ENCODE assay signal across 1 cellular context in the genomic region with DNA sequence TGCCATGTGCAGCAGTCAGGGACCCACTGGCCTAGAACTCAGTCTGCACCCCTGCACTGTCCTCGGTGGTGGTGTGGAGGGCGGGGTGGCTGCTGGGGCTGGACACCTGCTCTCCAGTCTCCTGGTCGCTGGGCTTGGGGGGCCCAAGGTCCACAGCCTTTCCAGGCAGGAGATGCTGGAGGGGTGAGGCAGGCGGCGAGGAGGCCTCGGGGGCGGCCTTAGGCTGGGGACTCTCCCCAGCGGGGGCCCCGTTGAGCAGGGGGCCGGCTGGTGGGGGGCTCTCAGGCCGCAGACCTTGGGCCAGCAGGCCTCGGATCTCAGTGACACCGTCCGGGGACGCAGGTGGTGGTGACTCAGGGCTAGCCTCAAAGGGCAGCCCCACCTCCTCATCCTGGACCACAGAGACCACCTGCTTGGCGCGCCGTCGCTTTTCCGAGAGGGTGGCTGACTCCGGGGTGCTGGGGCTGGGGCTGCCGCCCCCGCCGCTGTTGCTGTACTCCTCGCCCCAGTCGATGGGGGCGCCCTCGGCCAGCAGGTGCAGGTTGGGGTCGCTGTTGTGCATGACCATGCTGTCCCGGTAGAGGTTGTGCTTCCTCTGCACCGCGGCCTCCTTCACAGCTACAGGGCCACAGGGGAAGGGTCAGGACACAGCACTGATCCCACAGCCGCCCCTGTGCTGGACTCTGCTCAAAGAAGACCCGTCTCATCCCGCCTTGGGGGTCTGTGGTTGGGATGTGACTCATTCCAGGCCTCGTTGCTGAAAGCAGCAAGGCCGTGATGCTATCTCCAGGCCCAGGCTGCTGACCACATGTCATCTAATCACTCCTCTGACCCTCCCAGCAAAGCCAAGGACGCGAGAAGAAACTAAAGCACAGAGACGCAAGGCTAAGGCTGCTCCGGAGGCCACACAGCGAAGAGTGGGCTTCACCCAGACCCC.
TF ChIP-seq lines count a peak whose summit lies in the region.

No MANE protein-coding gene starts in this region.

TF ChIP-seq in K562, 482 proteins besides CTCF, POLR2A, EP300 and RAD21 (continued from another document and continues in another):
- TF ChIP-seq ATF2 (CRISPR knock-in tag; IDR thresholded peaks at IDR 0.05): no peak
- TF ChIP-seq ILK (tag; IDR thresholded peaks at IDR 0.05; ENCODE audit: borderline replicate concordance, low read depth): no peak
- peak; percentile 39; the same call in 1 of the 2 replicates for TF ChIP-seq ATF7 (IDR thresholded peaks at IDR 0.05)
- 0 out of 2 replicates have a peak, but pooled peaks have one; percentile 81 for TF ChIP-seq ZNF197 (CRISPR knock-in tag; IDR thresholded peaks at IDR 0.05; ENCODE audit: low read depth)
- no peak for TF ChIP-seq BRCA1 (IDR thresholded peaks at IDR 0.05)
- TF ChIP-seq BRCA1 (CRISPR knock-in tag; IDR thresholded peaks at IDR 0.05): no peak
- no peak for TF ChIP-seq ZNF778 (CRISPR knock-in tag; IDR thresholded peaks at IDR 0.05)
- no peak for TF ChIP-seq PCBP2 (IDR thresholded peaks at IDR 0.05; ENCODE audit: low read depth, low read length, poor library complexity, severe bottlenecking)
- TF ChIP-seq MCM3 (IDR thresholded peaks at IDR 0.05): no peak
- no peak for TF ChIP-seq TAF1 (IDR thresholded peaks at IDR 0.05; ENCODE audit: control insufficient read depth, extremely low read depth, insufficient read depth, low read length, severe bottlenecking)
- TF ChIP-seq NONO (IDR thresholded peaks at IDR 0.05; ENCODE audit: low read depth in 2 of 2, low read length in 1 of 2): no peak
- peak; percentile 45 for TF ChIP-seq FOS (IDR thresholded peaks at IDR 0.05; ENCODE audit: extremely low read depth, insufficient read length)
- TF ChIP-seq TEAD1 (CRISPR knock-in tag; IDR thresholded peaks at IDR 0.05): peak; percentile 43 to 79; a peak in 2 of 4 replicates
- TF ChIP-seq CAMTA2 (CRISPR knock-in tag; conservative IDR thresholded peaks at IDR 0.05): no peak
- no peak for TF ChIP-seq ZNF740 (CRISPR knock-in tag; IDR thresholded peaks at IDR 0.05)
- TF ChIP-seq ZNF740 (tag; IDR thresholded peaks at IDR 0.05): no peak
- no peak for TF ChIP-seq MLX (CRISPR knock-in tag; conservative IDR thresholded peaks at IDR 0.05)
- TF ChIP-seq CXXC5 (CRISPR knock-in tag; IDR thresholded peaks at IDR 0.05): peak; percentile 86
- TF ChIP-seq SMC3 (conservative IDR thresholded peaks at IDR 0.05; ENCODE audit: insufficient read depth, low read depth, low read length): no peak
- TF ChIP-seq TAF7 (tag; IDR thresholded peaks at IDR 0.05): no peak
- no peak for TF ChIP-seq FOXM1 (IDR thresholded peaks at IDR 0.05; ENCODE audit: low read depth)
- TF ChIP-seq FOXM1 (CRISPR knock-in tag; IDR thresholded peaks at IDR 0.05; ENCODE audit: low read depth): no peak
- TF ChIP-seq TRIM28 (IDR thresholded peaks at IDR 0.05): no peak
- TF ChIP-seq ZNF57 (CRISPR knock-in tag; IDR thresholded peaks at IDR 0.05): no peak
- no peak for TF ChIP-seq EHMT2 (IDR thresholded peaks at IDR 0.05)
- TF ChIP-seq HMGN3 (IDR thresholded peaks at IDR 0.05; ENCODE audit: borderline replicate concordance, extremely low read depth, insufficient read length, low read depth, low read length): peak; percentile 66
- no peak for TF ChIP-seq ARHGAP35 (IDR thresholded peaks at IDR 0.05; ENCODE audit: partially characterized antibody)
- no peak for TF ChIP-seq ZNF184 (CRISPR knock-in tag; IDR thresholded peaks at IDR 0.05)
- TF ChIP-seq NFXL1 (CRISPR knock-in tag; IDR thresholded peaks at IDR 0.05): no peak
- no peak for TF ChIP-seq ZZZ3 (IDR thresholded peaks at IDR 0.05)
- TF ChIP-seq ESRRB (CRISPR knock-in tag; IDR thresholded peaks at IDR 0.05; ENCODE audit: borderline replicate concordance): no peak
- no peak for TF ChIP-seq GABPB2 (CRISPR knock-in tag; conservative IDR thresholded peaks at IDR 0.05)
- TF ChIP-seq ELK3 (CRISPR knock-in tag; IDR thresholded peaks at IDR 0.05): no peak
- no peak for TF ChIP-seq KAT2B (IDR thresholded peaks at IDR 0.05; ENCODE audit: low read depth, low read length)
- TF ChIP-seq, protein P1, sequence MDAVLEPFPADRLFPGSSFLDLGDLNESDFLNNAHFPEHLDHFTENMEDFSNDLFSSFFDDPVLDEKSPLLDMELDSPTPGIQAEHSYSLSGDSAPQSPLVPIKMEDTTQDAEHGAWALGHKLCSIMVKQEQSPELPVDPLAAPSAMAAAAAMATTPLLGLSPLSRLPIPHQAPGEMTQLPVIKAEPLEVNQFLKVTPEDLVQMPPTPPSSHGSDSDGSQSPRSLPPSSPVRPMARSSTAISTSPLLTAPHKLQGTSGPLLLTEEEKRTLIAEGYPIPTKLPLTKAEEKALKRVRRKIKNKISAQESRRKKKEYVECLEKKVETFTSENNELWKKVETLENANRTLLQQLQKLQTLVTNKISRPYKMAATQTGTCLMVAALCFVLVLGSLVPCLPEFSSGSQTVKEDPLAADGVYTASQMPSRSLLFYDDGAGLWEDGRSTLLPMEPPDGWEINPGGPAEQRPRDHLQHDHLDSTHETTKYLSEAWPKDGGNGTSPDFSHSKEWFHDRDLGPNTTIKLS (IDR thresholded peaks at IDR 0.05; ENCODE audit: borderline replicate concordance, low read depth): no peak
- peak; percentile 32; the same call in 1 of the 2 replicates for TF ChIP-seq MTA2 (IDR thresholded peaks at IDR 0.05; ENCODE audit: low read depth)
- no peak for TF ChIP-seq NR4A1 (CRISPR knock-in tag; IDR thresholded peaks at IDR 0.05)
- TF ChIP-seq NR4A1 (tag; IDR thresholded peaks at IDR 0.05): peak; percentile 80; the same call in 1 of the 2 replicates
- no peak for TF ChIP-seq ZNF143 (CRISPR knock-in tag; IDR thresholded peaks at IDR 0.05)
- TF ChIP-seq TCF15 (CRISPR knock-in tag; IDR thresholded peaks at IDR 0.05): no peak
- no peak for TF ChIP-seq SP2 (IDR thresholded peaks at IDR 0.05; ENCODE audit: extremely low read depth, low read depth, low read length, poor library complexity, severe bottlenecking)
- TF ChIP-seq, protein P2, sequence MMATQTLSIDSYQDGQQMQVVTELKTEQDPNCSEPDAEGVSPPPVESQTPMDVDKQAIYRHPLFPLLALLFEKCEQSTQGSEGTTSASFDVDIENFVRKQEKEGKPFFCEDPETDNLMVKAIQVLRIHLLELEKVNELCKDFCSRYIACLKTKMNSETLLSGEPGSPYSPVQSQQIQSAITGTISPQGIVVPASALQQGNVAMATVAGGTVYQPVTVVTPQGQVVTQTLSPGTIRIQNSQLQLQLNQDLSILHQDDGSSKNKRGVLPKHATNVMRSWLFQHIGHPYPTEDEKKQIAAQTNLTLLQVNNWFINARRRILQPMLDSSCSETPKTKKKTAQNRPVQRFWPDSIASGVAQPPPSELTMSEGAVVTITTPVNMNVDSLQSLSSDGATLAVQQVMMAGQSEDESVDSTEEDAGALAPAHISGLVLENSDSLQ (IDR thresholded peaks at IDR 0.05): peak; percentile 35; the same call in 1 of the 2 replicates
- no peak for TF ChIP-seq STAT5A (IDR thresholded peaks at IDR 0.05; ENCODE audit: borderline replicate concordance, low read length)
- TF ChIP-seq, protein P3, sequence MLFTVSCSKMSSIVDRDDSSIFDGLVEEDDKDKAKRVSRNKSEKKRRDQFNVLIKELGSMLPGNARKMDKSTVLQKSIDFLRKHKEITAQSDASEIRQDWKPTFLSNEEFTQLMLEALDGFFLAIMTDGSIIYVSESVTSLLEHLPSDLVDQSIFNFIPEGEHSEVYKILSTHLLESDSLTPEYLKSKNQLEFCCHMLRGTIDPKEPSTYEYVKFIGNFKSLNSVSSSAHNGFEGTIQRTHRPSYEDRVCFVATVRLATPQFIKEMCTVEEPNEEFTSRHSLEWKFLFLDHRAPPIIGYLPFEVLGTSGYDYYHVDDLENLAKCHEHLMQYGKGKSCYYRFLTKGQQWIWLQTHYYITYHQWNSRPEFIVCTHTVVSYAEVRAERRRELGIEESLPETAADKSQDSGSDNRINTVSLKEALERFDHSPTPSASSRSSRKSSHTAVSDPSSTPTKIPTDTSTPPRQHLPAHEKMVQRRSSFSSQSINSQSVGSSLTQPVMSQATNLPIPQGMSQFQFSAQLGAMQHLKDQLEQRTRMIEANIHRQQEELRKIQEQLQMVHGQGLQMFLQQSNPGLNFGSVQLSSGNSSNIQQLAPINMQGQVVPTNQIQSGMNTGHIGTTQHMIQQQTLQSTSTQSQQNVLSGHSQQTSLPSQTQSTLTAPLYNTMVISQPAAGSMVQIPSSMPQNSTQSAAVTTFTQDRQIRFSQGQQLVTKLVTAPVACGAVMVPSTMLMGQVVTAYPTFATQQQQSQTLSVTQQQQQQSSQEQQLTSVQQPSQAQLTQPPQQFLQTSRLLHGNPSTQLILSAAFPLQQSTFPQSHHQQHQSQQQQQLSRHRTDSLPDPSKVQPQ (CRISPR knock-in tag; IDR thresholded peaks at IDR 0.05; ENCODE audit: borderline replicate concordance): 0 out of 2 replicates have a peak, but pooled peaks have one; percentile 11
- TF ChIP-seq IFI16 (CRISPR knock-in tag; IDR thresholded peaks at IDR 0.05): no peak
- TF ChIP-seq IRF2 (CRISPR knock-in tag; IDR thresholded peaks at IDR 0.05): no peak
- peak; percentile 89 for TF ChIP-seq ZFX (CRISPR knock-in tag; IDR thresholded peaks at IDR 0.05)
- peak; percentile 82; the same call in 1 of the 2 replicates for TF ChIP-seq ZNF583 (CRISPR knock-in tag; IDR thresholded peaks at IDR 0.05)
- no peak for TF ChIP-seq ZNF408 (CRISPR knock-in tag; IDR thresholded peaks at IDR 0.05; ENCODE audit: low read depth)
- no peak for TF ChIP-seq RBM14 (IDR thresholded peaks at IDR 0.05; ENCODE audit: borderline replicate concordance, insufficient read depth, low read depth, low read length)
- TF ChIP-seq RCOR1 (IDR thresholded peaks at IDR 0.05; ENCODE audit: borderline replicate concordance in 1 of 2, low read depth in 2 of 2, low read length in 2 of 2): peak in 1 of 2 experiments; percentile 77; a peak in 2 of 4 replicates
- no peak for TF ChIP-seq PTTG1 (tag; IDR thresholded peaks at IDR 0.05; ENCODE audit: low read depth)
- no peak for TF ChIP-seq COPS2 (conservative IDR thresholded peaks at IDR 0.05)
- TF ChIP-seq SETDB1 (IDR thresholded peaks at IDR 0.05; ENCODE audit: low read length): no peak
- TF ChIP-seq ESRRA (IDR thresholded peaks at IDR 0.05; ENCODE audit: borderline replicate concordance, low read depth): peak; percentile 97
- TF ChIP-seq SRF (CRISPR knock-in tag; IDR thresholded peaks at IDR 0.05): no peak
- TF ChIP-seq PRMT5 (CRISPR knock-in tag; IDR thresholded peaks at IDR 0.05): no peak
- TF ChIP-seq, protein P4, sequence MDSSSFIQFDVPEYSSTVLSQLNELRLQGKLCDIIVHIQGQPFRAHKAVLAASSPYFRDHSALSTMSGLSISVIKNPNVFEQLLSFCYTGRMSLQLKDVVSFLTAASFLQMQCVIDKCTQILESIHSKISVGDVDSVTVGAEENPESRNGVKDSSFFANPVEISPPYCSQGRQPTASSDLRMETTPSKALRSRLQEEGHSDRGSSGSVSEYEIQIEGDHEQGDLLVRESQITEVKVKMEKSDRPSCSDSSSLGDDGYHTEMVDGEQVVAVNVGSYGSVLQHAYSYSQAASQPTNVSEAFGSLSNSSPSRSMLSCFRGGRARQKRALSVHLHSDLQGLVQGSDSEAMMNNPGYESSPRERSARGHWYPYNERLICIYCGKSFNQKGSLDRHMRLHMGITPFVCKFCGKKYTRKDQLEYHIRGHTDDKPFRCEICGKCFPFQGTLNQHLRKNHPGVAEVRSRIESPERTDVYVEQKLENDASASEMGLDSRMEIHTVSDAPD (CRISPR knock-in tag; IDR thresholded peaks at IDR 0.05): no peak
- TF ChIP-seq XRCC5 (IDR thresholded peaks at IDR 0.05; ENCODE audit: low read depth, low read length): no peak
- TF ChIP-seq RNF2 (IDR thresholded peaks at IDR 0.05): peak; percentile 69; the same call in 1 of the 2 replicates
- no peak for TF ChIP-seq HMG20A (CRISPR knock-in tag; conservative IDR thresholded peaks at IDR 0.05)
- TF ChIP-seq YBX1 (IDR thresholded peaks at IDR 0.05): no peak
- TF ChIP-seq NR1H2 (CRISPR knock-in tag; IDR thresholded peaks at IDR 0.05): peak; percentile 62; the same call in 1 of the 2 replicates
- TF ChIP-seq NR2C1 (IDR thresholded peaks at IDR 0.05): no peak
- peak; percentile 79 for TF ChIP-seq NR2C1 (tag; IDR thresholded peaks at IDR 0.05)
- no peak for TF ChIP-seq SNIP1 (IDR thresholded peaks at IDR 0.05; ENCODE audit: low read depth)
